1 cellular context compared by ENCODE assay signal in the genomic region with DNA sequence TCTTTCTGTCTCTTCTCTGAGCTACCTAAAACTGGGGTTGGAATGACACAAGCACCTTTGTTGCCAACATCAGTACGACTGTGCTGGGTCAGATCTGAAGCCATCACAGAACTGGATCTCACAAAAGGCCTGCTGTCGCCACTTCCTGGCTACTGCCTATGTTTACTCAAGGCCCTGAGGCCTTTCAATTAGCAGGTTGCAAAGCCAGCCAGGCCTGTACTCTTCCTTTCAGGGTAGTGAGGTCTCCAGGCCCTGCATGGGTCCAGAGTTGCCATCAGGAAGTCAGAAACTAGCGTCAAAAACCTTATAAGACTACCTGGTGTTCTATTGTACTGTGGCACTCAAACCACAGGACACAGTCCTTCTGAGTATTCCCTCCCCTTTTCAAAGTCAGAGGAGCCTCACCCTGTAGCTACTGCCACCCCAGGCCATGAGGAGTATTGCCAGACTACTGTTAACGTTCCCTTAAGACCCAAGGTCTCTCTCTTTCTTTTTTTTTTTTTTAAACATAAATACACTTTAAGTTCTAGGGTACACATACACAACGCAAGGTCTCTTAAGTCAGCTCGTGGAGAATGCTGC.
TF ChIP-seq lines count a peak whose summit lies in the region.

No MANE protein-coding gene starts in this region.

TF ChIP-seq in H1, 55 proteins besides CTCF, POLR2A, EP300 and RAD21 (continued from another document):
- TF ChIP-seq, protein P1, sequence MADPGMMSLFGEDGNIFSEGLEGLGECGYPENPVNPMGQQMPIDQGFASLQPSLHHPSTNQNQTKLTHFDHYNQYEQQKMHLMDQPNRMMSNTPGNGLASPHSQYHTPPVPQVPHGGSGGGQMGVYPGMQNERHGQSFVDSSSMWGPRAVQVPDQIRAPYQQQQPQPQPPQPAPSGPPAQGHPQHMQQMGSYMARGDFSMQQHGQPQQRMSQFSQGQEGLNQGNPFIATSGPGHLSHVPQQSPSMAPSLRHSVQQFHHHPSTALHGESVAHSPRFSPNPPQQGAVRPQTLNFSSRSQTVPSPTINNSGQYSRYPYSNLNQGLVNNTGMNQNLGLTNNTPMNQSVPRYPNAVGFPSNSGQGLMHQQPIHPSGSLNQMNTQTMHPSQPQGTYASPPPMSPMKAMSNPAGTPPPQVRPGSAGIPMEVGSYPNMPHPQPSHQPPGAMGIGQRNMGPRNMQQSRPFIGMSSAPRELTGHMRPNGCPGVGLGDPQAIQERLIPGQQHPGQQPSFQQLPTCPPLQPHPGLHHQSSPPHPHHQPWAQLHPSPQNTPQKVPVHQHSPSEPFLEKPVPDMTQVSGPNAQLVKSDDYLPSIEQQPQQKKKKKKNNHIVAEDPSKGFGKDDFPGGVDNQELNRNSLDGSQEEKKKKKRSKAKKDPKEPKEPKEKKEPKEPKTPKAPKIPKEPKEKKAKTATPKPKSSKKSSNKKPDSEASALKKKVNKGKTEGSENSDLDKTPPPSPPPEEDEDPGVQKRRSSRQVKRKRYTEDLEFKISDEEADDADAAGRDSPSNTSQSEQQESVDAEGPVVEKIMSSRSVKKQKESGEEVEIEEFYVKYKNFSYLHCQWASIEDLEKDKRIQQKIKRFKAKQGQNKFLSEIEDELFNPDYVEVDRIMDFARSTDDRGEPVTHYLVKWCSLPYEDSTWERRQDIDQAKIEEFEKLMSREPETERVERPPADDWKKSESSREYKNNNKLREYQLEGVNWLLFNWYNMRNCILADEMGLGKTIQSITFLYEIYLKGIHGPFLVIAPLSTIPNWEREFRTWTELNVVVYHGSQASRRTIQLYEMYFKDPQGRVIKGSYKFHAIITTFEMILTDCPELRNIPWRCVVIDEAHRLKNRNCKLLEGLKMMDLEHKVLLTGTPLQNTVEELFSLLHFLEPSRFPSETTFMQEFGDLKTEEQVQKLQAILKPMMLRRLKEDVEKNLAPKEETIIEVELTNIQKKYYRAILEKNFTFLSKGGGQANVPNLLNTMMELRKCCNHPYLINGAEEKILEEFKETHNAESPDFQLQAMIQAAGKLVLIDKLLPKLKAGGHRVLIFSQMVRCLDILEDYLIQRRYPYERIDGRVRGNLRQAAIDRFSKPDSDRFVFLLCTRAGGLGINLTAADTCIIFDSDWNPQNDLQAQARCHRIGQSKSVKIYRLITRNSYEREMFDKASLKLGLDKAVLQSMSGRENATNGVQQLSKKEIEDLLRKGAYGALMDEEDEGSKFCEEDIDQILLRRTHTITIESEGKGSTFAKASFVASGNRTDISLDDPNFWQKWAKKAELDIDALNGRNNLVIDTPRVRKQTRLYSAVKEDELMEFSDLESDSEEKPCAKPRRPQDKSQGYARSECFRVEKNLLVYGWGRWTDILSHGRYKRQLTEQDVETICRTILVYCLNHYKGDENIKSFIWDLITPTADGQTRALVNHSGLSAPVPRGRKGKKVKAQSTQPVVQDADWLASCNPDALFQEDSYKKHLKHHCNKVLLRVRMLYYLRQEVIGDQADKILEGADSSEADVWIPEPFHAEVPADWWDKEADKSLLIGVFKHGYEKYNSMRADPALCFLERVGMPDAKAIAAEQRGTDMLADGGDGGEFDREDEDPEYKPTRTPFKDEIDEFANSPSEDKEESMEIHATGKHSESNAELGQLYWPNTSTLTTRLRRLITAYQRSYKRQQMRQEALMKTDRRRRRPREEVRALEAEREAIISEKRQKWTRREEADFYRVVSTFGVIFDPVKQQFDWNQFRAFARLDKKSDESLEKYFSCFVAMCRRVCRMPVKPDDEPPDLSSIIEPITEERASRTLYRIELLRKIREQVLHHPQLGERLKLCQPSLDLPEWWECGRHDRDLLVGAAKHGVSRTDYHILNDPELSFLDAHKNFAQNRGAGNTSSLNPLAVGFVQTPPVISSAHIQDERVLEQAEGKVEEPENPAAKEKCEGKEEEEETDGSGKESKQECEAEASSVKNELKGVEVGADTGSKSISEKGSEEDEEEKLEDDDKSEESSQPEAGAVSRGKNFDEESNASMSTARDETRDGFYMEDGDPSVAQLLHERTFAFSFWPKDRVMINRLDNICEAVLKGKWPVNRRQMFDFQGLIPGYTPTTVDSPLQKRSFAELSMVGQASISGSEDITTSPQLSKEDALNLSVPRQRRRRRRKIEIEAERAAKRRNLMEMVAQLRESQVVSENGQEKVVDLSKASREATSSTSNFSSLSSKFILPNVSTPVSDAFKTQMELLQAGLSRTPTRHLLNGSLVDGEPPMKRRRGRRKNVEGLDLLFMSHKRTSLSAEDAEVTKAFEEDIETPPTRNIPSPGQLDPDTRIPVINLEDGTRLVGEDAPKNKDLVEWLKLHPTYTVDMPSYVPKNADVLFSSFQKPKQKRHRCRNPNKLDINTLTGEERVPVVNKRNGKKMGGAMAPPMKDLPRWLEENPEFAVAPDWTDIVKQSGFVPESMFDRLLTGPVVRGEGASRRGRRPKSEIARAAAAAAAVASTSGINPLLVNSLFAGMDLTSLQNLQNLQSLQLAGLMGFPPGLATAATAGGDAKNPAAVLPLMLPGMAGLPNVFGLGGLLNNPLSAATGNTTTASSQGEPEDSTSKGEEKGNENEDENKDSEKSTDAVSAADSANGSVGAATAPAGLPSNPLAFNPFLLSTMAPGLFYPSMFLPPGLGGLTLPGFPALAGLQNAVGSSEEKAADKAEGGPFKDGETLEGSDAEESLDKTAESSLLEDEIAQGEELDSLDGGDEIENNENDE (IDR thresholded peaks at IDR 0.05; ENCODE audit: insufficient replicate concordance, low read length) = no peak
- TF ChIP-seq SP1 (IDR thresholded peaks at IDR 0.05; ENCODE audit: low read depth, low read length) (no peak), KDM1A (IDR thresholded peaks at IDR 0.05; ENCODE audit: borderline replicate concordance, low read length) (no peak), YY1 (IDR thresholded peaks at IDR 0.05; ENCODE audit: low read depth, low read length) (no peak), TCF12 (IDR thresholded peaks at IDR 0.05; ENCODE audit: low read depth, low read length) (no peak), NANOG (IDR thresholded peaks at IDR 0.05; ENCODE audit: insufficient read depth, low read depth, low read length, poor library complexity, severe bottlenecking) (no peak), KDM5A (IDR thresholded peaks at IDR 0.05; ENCODE audit: low read length) (no peak), CBX8 (IDR thresholded peaks at IDR 0.05; ENCODE audit: borderline replicate concordance, low read depth, low read length) (no peak), CHD2 (IDR thresholded peaks at IDR 0.05; ENCODE audit: low read length) (no peak), SAP30 (IDR thresholded peaks at IDR 0.05; ENCODE audit: insufficient read depth, insufficient replicate concordance, low read length) (no peak)
- TF ChIP-seq, protein P2, sequence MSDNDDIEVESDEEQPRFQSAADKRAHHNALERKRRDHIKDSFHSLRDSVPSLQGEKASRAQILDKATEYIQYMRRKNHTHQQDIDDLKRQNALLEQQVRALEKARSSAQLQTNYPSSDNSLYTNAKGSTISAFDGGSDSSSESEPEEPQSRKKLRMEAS (IDR thresholded peaks at IDR 0.05) = no peak
